Comparison of ENCODE assay signal across 8 cellular contexts in genomic region chr2:241161646-241162281, GRCh38. TPM values are rescaled to one million over a fixed set of nuclear protein-coding genes. Genes with fewer than 3 reads are reported as not detected.
A peak's percentile ranks its signal among the peaks of the same experiment; 100 is the strongest.
DNase-seq lines count a peak whose midpoint lies in the region; ATAC-seq and TF ChIP-seq lines count a peak whose summit lies in the region.

No MANE protein-coding gene starts in this region.

- DNase-seq in adipocyte (ENCODE audit: low read depth) (peak; percentile 80), Right ventricle myocardium superior (peak; percentile 87), psoas muscle (peak; percentile 89 to 96), iPS-NIHi7 (ENCODE audit: extremely low spot score) (no peak)
- DNase-seq in activated naive CD4-positive, alpha-beta T cell treated with Interleukin-2 at 50 U/mL for 16 hours = no peak
- no peak for DNase-seq in stimulated activated CD4-positive, alpha-beta T cell treated with anti-CD3 and anti-CD28 coated beads, Interleukin-4, amount 100 ng/mL, for 4 hours

- ATAC-seq in Right ventricle myocardium superior (ENCODE audit: poor library complexity) (peak; percentile 95), psoas muscle (peak; percentile 93 to 95 (median 94)), GM19463 (IDR thresholded peaks at IDR 0.05; ENCODE audit: unreplicated experiment) (no peak)

- no peak overlapping the region for H3K4me3 ChIP-seq in BLaER1 treated with 17β-estradiol and CSF1 and Interleukin-3, amounts not matched to agents 10 nM and 100 nM
- H3K4me3 ChIP-seq in adipocyte (ENCODE audit: low read length) = peak overlapping the region; percentile 45
- H3K4me3 ChIP-seq in psoas muscle = peak overlapping the region; percentile 10

- WGBS in psoas muscle, 3 donors = 4 to 15% (median 9%) methylated on average over 9 of the region's 9 CpGs

- intact Hi-C loops in Right ventricle myocardium superior (cut with DNase I) = no loop called here
- intact Hi-C loops in psoas muscle (cut with DNase I) = no loop called here

- H3K9me3 ChIP-seq in BLaER1 treated with 17β-estradiol and CSF1 and Interleukin-3, amounts not matched to agents 10 nM and 100 nM (replicated peaks in 1 of 11) = no peaks in the 10 kb centered on the region
- H3K9me3 ChIP-seq in adipocyte (ENCODE audit: control insufficient read depth, low read length) = no peaks in the 10 kb centered on the region
- H3K9me3 ChIP-seq in psoas muscle = no peaks in the 10 kb centered on the region

- H3K27me3 ChIP-seq in BLaER1 treated with 17β-estradiol and CSF1 and Interleukin-3, amounts not matched to agents 10 nM and 100 nM = no peaks in the 10 kb centered on the region
- H3K27me3 ChIP-seq in adipocyte (replicated peaks; ENCODE audit: control insufficient read depth, insufficient read depth, low read length) (no peaks in the 10 kb centered on the region), psoas muscle (ENCODE audit: insufficient read depth in 3 of 3, low read length in 2 of 3) (no peaks in the 10 kb centered on the region)

- 0 out of 22 replicates have a peak overlapping the region, but pooled peaks of 2 of the 11 experiments have one; percentile 11 to 19 for H3K9ac ChIP-seq in BLaER1 treated with 17β-estradiol and CSF1 and Interleukin-3, amounts not matched to agents 10 nM and 100 nM
- no peak overlapping the region for H3K9ac ChIP-seq in adipocyte (ENCODE audit: low read length)

- TF ChIP-seq CTCF in psoas muscle (IDR thresholded peaks at IDR 0.05) = no peak

- H3K4me1 ChIP-seq in BLaER1 treated with 17β-estradiol and CSF1 and Interleukin-3, amounts not matched to agents 10 nM and 100 nM = peaks cover 10 to 21% (median 14%) of the 10 kb centered on the region in 10 experiments
- peaks cover 21% of the 10 kb centered on the region for H3K4me1 ChIP-seq in adipocyte (ENCODE audit: control insufficient read depth, insufficient read depth, low read length)
- H3K4me1 ChIP-seq in psoas muscle = peaks cover 16% of the 10 kb centered on the region

- H3K36me3 ChIP-seq in BLaER1 treated with 17β-estradiol and CSF1 and Interleukin-3, amounts not matched to agents 10 nM and 100 nM = peaks cover 71 to 92% (median 80%) of the 10 kb centered on the region in 11 experiments
- H3K36me3 ChIP-seq in adipocyte (ENCODE audit: control insufficient read depth, insufficient read depth, low read length, severe bottlenecking) (peaks cover 55% of the 10 kb centered on the region), psoas muscle (ENCODE audit: insufficient read depth in 1 of 2, low read depth in 1 of 2) (peaks cover 4 to 74% of the 10 kb centered on the region in 2 donors)

- no peak overlapping the region for H3K27ac ChIP-seq in BLaER1 treated with 17β-estradiol and CSF1 and Interleukin-3, amounts not matched to agents 10 nM and 100 nM
- H3K27ac ChIP-seq in psoas muscle = peak overlapping the region; percentile 82

- peaks cover 0 to 36% (median 9%) of the 10 kb centered on the region in 11 experiments; a peak in 13 of 22 replicates for H4K20me1 ChIP-seq in BLaER1 treated with 17β-estradiol and CSF1 and Interleukin-3, amounts not matched to agents 10 nM and 100 nM

- H3K4me2 ChIP-seq in BLaER1 treated with 17β-estradiol and CSF1 and Interleukin-3, amounts not matched to agents 10 nM and 100 nM = peak overlapping the region; percentile 7 to 58 (median 40); a peak in 15 of 22 replicates

RNA-seq across cellular contexts. Expression of gene PPP1R7, which starts 11.5 kb away (rescaled TPM):
- total RNA-seq in Right ventricle myocardium superior = 66.0 TPM
- 10 to 100 TPM; 71.3 to 80.8 (median 72.2) TPM for total RNA-seq in psoas muscle
- polyA plus RNA-seq in psoas muscle = 100 to 1,000 TPM in 1 of 3 donors, 10 to 100 TPM in 2; 44.0 to 108 (median 74.6) TPM

RNA-seq across cellular contexts. Expression of gene PASK, which starts 12.5 kb away (rescaled TPM):
- total RNA-seq in Right ventricle myocardium superior = 3.2 TPM
- total RNA-seq in psoas muscle = 1 to 10 TPM in 2 of 4 donors, under 1 TPM in 2; 0.71 to 1.9 (median 1.2) TPM
- 1 to 10 TPM in 1 of 3 donors, under 1 TPM in 2; 0.41 to 1.3 (median 0.44) TPM for polyA plus RNA-seq in psoas muscle

RNA-seq across cellular contexts. Expression of gene ANO7, which starts 26.7 kb away (rescaled TPM):
- total RNA-seq in Right ventricle myocardium superior (0.35 TPM), psoas muscle (1 to 10 TPM in 1 of 4 donors, under 1 TPM in 3; 0.36 to 1.8 (median 0.64) TPM)
- polyA plus RNA-seq in psoas muscle = under 1 TPM; 0.22 to 0.55 (median 0.34) TPM

RNA-seq across cellular contexts. Expression of gene MTERF4, which starts 59.7 kb away (rescaled TPM):
- total RNA-seq in Right ventricle myocardium superior (23.8 TPM), psoas muscle (10 to 100 TPM; 27.3 to 39.0 (median 32.6) TPM)
- polyA plus RNA-seq in psoas muscle = 10 to 100 TPM; 31.8 to 48.0 (median 32.8) TPM

Comparison
In these comparisons a context has a peak if more than half of its experiments do, and no peak if none do; other contexts are left out.
1. H3K4me3 ChIP-seq: peak in adipocyte (single experiment) and psoas muscle (single experiment); none in BLaER1 treated with 17β-estradiol and CSF1 and Interleukin-3, amounts not matched to agents 10 nM and 100 nM (0 of 10).
2. DNase-seq: peak in adipocyte (single experiment), Right ventricle myocardium superior (single experiment) and psoas muscle (2 of 2); none in activated naive CD4-positive, alpha-beta T cell treated with Interleukin-2 at 50 U/mL for 16 hours (single experiment), iPS-NIHi7 (single experiment) and stimulated activated CD4-positive, alpha-beta T cell treated with anti-CD3 and anti-CD28 coated beads, Interleukin-4, amount 100 ng/mL, for 4 hours (0 of 2).